Comparison of ENCODE assay signal across 8 cellular contexts in the genomic region with DNA sequence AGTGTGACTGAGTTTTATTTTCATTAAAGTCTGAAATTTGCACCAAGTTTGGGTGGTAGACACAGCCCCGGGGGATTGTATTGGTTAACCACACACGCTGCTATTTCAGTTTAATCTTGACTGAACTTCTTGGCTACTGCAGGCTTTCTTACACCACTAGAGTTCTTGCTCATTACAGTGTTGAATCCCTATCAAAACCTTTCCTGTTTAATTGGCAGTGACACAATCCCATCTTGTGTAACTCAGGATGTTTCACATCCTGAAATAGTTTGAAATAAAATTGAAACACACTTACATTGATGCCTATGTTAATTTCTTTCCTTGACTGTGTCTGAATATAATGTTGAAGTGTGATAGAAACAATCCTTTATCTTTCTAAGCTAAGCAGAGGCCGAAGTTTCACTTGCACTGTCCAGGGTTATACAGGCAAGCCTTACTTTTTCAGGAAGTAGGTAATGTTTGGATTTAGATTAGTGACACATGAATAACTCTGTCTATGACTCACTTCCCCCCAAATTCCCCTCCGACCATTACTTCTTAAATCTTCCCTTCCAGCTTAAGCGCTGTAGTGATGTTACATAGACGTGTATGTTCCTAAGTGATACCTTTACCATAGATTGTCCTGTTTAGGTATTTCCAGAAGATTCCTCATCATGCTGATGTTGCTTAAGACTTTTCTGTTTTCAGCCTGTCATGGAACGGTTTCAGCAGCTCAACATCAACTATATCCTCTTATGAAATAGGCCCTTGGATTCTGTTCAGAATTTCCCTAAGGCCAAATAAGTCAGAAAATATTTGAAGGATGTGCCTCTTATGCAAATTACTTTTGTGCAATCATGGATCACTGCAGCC. TPM values are rescaled to one million over a fixed set of nuclear protein-coding genes. Genes with fewer than 3 reads are reported as not detected.
DNase-seq lines count a peak whose midpoint lies in the region; ATAC-seq and TF ChIP-seq lines count a peak whose summit lies in the region.

No MANE protein-coding gene starts in this region.

- peak; percentile 57 for ATAC-seq in GM18508 (IDR thresholded peaks at IDR 0.05; ENCODE audit: insufficient read depth, unreplicated experiment)
- ATAC-seq in HG02678 (IDR thresholded peaks at IDR 0.05; ENCODE audit: unreplicated experiment): peak; percentile 67

- H3K4me2 ChIP-seq in mesenchymal stem cell (ENCODE audit: low read length, poor library complexity, severe bottlenecking): peak overlapping the region; percentile 1

- DNase-seq in NOMO-1 treated with DMSO at 0.1 percent for 48 hours (lab: John Stamatoyannopoulos, UW; ENCODE audit: unreplicated experiment) (peak; percentile 91), breast epithelium (ENCODE audit: low spot score in 2 of 2) (no peak), mesenchymal stem cell (peak; percentile 97), NCI-H2107 treated with DMSO at 0.1 percent for 48 hours (lab: John Stamatoyannopoulos, UW; ENCODE audit: unreplicated experiment) (no peak), hippocampal formation (lab: John Stamatoyannopoulos, UW) (no peak), testis (no peak)

- H4K91ac ChIP-seq in mesenchymal stem cell (ENCODE audit: low read length): no peak overlapping the region

- no peak overlapping the region for H2BK5ac ChIP-seq in mesenchymal stem cell (ENCODE audit: low read depth, low read length, poor library complexity, severe bottlenecking)

- no peak overlapping the region for H3K4ac ChIP-seq in mesenchymal stem cell (ENCODE audit: low read depth in 1 of 2, low read length in 2 of 2)

- TF ChIP-seq POLR2A in breast epithelium (IDR thresholded peaks at IDR 0.05) (no peak), testis (IDR thresholded peaks at IDR 0.05) (no peak)

- H4K8ac ChIP-seq in mesenchymal stem cell (ENCODE audit: low read length): no peak overlapping the region

- H3K9me3 ChIP-seq in breast epithelium (no peaks in the 10 kb centered on the region), mesenchymal stem cell (ENCODE audit: control insufficient read depth, low read length) (no peaks in the 10 kb centered on the region), testis (no peaks in the 10 kb centered on the region)

- H3K18ac ChIP-seq in mesenchymal stem cell (ENCODE audit: low read depth in 1 of 2, low read length in 2 of 2): peak overlapping the region; percentile 4 to 94

- H3K23ac ChIP-seq in mesenchymal stem cell (ENCODE audit: low read length in 2 of 2): peak overlapping the region in 1 of 2 experiments; percentile 96

- H3K27me3 ChIP-seq in breast epithelium (no peaks in the 10 kb centered on the region), mesenchymal stem cell (ENCODE audit: control insufficient read depth in 1 of 2, insufficient read depth in 1 of 2, low read length in 2 of 2) (no peaks in the 10 kb centered on the region), testis (no peaks in the 10 kb centered on the region)

- peak overlapping the region in 1 of 2 experiments; percentile 77 for H2BK12ac ChIP-seq in mesenchymal stem cell (ENCODE audit: low read length in 2 of 2)

- H3K79me1 ChIP-seq in mesenchymal stem cell (replicated peaks; ENCODE audit: low read length, poor library complexity, severe bottlenecking): peaks cover 16% of the 10 kb centered on the region

- intact Hi-C loops in breast epithelium (cut with DNase I; ENCODE audit: low total_unique reads): no loop called here
- intact Hi-C loops in testis (cut with DNase I; ENCODE audit: low total_unique reads): no loop called here

- H3K36me3 ChIP-seq in breast epithelium (no peaks in the 10 kb centered on the region), mesenchymal stem cell (ENCODE audit: control insufficient read depth in 1 of 2, insufficient read depth in 2 of 2, low read depth in 1 of 2, low read length in 2 of 2) (peaks cover 0 to 3% of the 10 kb centered on the region in 2 experiments), testis (ENCODE audit: low read depth, missing control alignments) (no peaks in the 10 kb centered on the region)

- H3K4me1 ChIP-seq in breast epithelium (peaks cover 0 to 17% of the 10 kb centered on the region in 2 donors), mesenchymal stem cell (ENCODE audit: control insufficient read depth, insufficient read depth, low read depth, low read length) (peaks cover 22% of the 10 kb centered on the region), testis (no peaks in the 10 kb centered on the region)

- peak overlapping the region; percentile 73 for H2BK120ac ChIP-seq in mesenchymal stem cell (ENCODE audit: low read depth, low read length)

- no peak overlapping the region for H2BK15ac ChIP-seq in mesenchymal stem cell (ENCODE audit: low read depth, poor library complexity, severe bottlenecking)

- 2% methylated on average over 3 of the region's 7 CpGs for WGBS in mesenchymal stem cell
- WGBS in testis, 2 donors: 73 to 75% methylated on average over 7 of the region's 7 CpGs

- no peak overlapping the region for H3K14ac ChIP-seq in mesenchymal stem cell (ENCODE audit: low read length in 2 of 2)

- H2AFZ ChIP-seq in mesenchymal stem cell (ENCODE audit: low read depth, low read length): no peak overlapping the region

- H2AK5ac ChIP-seq in mesenchymal stem cell (ENCODE audit: low read length, severe bottlenecking): peak overlapping the region; percentile 97

- H3K27ac ChIP-seq in breast epithelium: peak overlapping the region; percentile 68 to 87
- peak overlapping the region; percentile 92 for H3K27ac ChIP-seq in mesenchymal stem cell (ENCODE audit: low read length, poor library complexity, severe bottlenecking)
- peak overlapping the region in 1 of 2 donors; percentile 22 for H3K27ac ChIP-seq in testis

- H3K9ac ChIP-seq in mesenchymal stem cell (ENCODE audit: low read length): peak overlapping the region; percentile 71

- no peak overlapping the region for H3K4me3 ChIP-seq in breast epithelium
- peak overlapping the region in 1 of 2 experiments; percentile 42 for H3K4me3 ChIP-seq in mesenchymal stem cell (ENCODE audit: insufficient read depth in 1 of 2, low read depth in 1 of 2, low read length in 2 of 2)
- no peak overlapping the region for H3K4me3 ChIP-seq in testis

- no peak for TF ChIP-seq CTCF in breast epithelium (IDR thresholded peaks at IDR 0.05)
- TF ChIP-seq CTCF in testis (IDR thresholded peaks at IDR 0.05): no peak

RNA-seq across cellular contexts. Expression of a gene that starts 16.8 kb away (rescaled TPM):
- total RNA-seq in breast epithelium (10 to 100 TPM; 64.9 to 81.9 (median 75.5) TPM), testis (10 to 100 TPM; 86.0 to 95.4 TPM)
- 18.7 TPM for polyA plus RNA-seq in mesenchymal stem cell (2013, experiment 1 of 2)
- 18.7 TPM for polyA plus RNA-seq in mesenchymal stem cell (2013, experiment 2 of 2)
- polyA plus RNA-seq in testis (ENCODE audit: insufficient read depth, low read depth, low replicate concordance): 52.9 TPM

Comparison
In these comparisons a context has a peak if more than half of its experiments do, and no peak if none do; other contexts are left out.
1. DNase-seq: peak in NOMO-1 treated with DMSO at 0.1 percent for 48 hours (single experiment) and mesenchymal stem cell (single experiment); none in breast epithelium (0 of 2), NCI-H2107 treated with DMSO at 0.1 percent for 48 hours (single experiment), hippocampal formation (0 of 2) and testis (single experiment).